Comparison of ENCODE assay signal across 29 cellular contexts in genomic region chr18:50446629-50447028, GRCh38.
"Had no signal": no experiment of that assay in that cellular context is flagged by ENCODE, and none has a peak within 500 bp of the region (broad histone marks: within the 10 kb centered on the region; RNA-seq: fewer than 3 reads in every experiment).

No MANE protein-coding gene starts in this region.

- DNase-seq: colonic mucosa; cortex of kidney; effector CD8-positive, alpha-beta T cell; effector memory CD8-positive, alpha-beta T cell; endodermal cell; erythroblast; esophagus squamous epithelium; foreskin fibroblast; foreskin melanocyte; gastrocnemius medialis; glutamatergic neuron; head of caudate nucleus; heart right ventricle; hippocampal formation; left cardiac atrium; left lung; left ventricle myocardium superior; lower lobe of right lung; mesenchymal stem cell; mucosa of descending colon; naive B cell; naive thymus-derived CD8-positive, alpha-beta T cell had no signal

- H3K27me3 ChIP-seq: colonic mucosa, gastrocnemius medialis, left lung had no signal

- H3K9me3 ChIP-seq: colonic mucosa, gastrocnemius medialis, lower lobe of right lung had no signal

- H3K4me1 ChIP-seq: colonic mucosa, esophagus squamous epithelium, gastrocnemius medialis, heart right ventricle, left lung, lower lobe of right lung had no signal

- FAIRE-seq: endometrium, islet of Langerhans, keratinocyte had no signal

- H3K36me3 ChIP-seq: colonic mucosa, esophagus squamous epithelium, gastrocnemius medialis, heart right ventricle, left lung, lower lobe of right lung had no signal

- H3K4me1 Mint-ChIP-seq: endodermal cell; mesothelial cell of epicardium; naive B cell; naive thymus-derived CD8-positive, alpha-beta T cell had no signal

- H3K4me3 ChIP-seq: colonic mucosa, esophagus squamous epithelium, gastrocnemius medialis, heart right ventricle, left lung, lower lobe of right lung, mucosa of descending colon had no signal

- H3K27ac Mint-ChIP-seq: dendritic cell treated with granulocyte-macrophage colony-stimulating factor and Interleukin-4, amounts not matched to agents 40 ng/mL and 50 ng/mL, for 4 days; effector memory CD8-positive, alpha-beta T cell; endodermal cell; mesothelial cell of epicardium; naive B cell had no signal

- H3K4me3 Mint-ChIP-seq: dendritic cell treated with granulocyte-macrophage colony-stimulating factor and Interleukin-4, amounts not matched to agents 40 ng/mL and 50 ng/mL, for 4 days; effector memory CD8-positive, alpha-beta T cell; endodermal cell; mesothelial cell of epicardium; naive B cell; naive thymus-derived CD8-positive, alpha-beta T cell had no signal

- H3K27me3 Mint-ChIP-seq: dendritic cell treated with granulocyte-macrophage colony-stimulating factor and Interleukin-4, amounts not matched to agents 40 ng/mL and 50 ng/mL, for 4 days had no signal

- H3K27ac ChIP-seq: colonic mucosa, epithelial cell of prostate, esophagus squamous epithelium, gastrocnemius medialis, heart right ventricle, left lung, lower lobe of right lung had no signal

- ATAC-seq: effector memory CD8-positive, alpha-beta T cell; esophagus mucosa; gastrocnemius medialis; heart right ventricle; left cardiac atrium; left lung; left ventricle myocardium superior; lower lobe of right lung; naive thymus-derived CD8-positive, alpha-beta T cell had no signal
